1 cellular context compared by ENCODE assay signal in the genomic region with DNA sequence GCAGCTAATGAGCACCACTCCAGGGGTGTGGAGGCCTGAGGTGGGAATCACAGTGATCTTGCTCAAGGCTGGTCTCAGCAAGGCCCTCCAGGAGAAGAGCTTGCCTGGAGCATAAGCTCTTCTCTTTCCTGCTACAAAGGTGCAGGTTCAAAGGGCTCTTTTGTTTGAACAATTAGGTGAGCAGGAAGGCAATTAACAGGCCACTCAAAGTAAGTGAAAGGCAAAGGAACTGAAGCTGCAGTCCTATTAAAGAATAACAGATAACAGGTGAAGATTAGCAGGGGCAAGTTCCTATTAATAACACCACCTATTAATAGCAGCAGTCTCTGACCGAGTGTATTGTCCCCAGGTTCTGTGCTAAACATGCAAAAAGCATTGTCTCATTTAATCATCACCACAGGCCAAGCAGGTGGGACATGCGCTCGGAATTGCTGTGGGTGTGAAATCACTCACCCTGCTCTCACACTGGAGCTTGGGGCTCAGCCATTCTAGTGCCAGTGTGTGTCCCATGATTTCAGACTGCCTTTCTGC.
TF ChIP-seq lines count a peak whose summit lies in the region.

No MANE protein-coding gene starts in this region.

TF ChIP-seq in HepG2, 621 proteins besides CTCF, POLR2A, EP300 and RAD21 (continued from another document and continues in another):
- TF ChIP-seq FOXM1 (CRISPR knock-in tag; IDR thresholded peaks at IDR 0.05) (no peak), KLF13 (CRISPR knock-in tag; IDR thresholded peaks at IDR 0.05) (no peak), SRY (CRISPR knock-in tag; IDR thresholded peaks at IDR 0.05) (no peak), GATAD2A (CRISPR knock-in tag; IDR thresholded peaks at IDR 0.05) (no peak; the same call in 1 of the 2 replicates), RFX3 (CRISPR knock-in tag; IDR thresholded peaks at IDR 0.05) (no peak), FOXK2 (IDR thresholded peaks at IDR 0.05) (no peak), ZNF777 (CRISPR knock-in tag; IDR thresholded peaks at IDR 0.05) (no peak), ZNF331 (CRISPR knock-in tag; IDR thresholded peaks at IDR 0.05) (no peak; the same call in 1 of the 2 replicates), CHD2 (IDR thresholded peaks at IDR 0.05; ENCODE audit: low read depth, low read length) (no peak), RBM39 (IDR thresholded peaks at IDR 0.05; ENCODE audit: low read depth, low read length, poor library complexity, severe bottlenecking) (no peak), TGIF2 (CRISPR knock-in tag; IDR thresholded peaks at IDR 0.05) (no peak), FLYWCH1 (CRISPR knock-in tag; IDR thresholded peaks at IDR 0.05) (no peak), ZNF672 (CRISPR knock-in tag; IDR thresholded peaks at IDR 0.05) (no peak), ZSCAN25 (CRISPR knock-in tag; IDR thresholded peaks at IDR 0.05) (no peak), SKI (IDR thresholded peaks at IDR 0.05; ENCODE audit: partially characterized antibody) (no peak), ZBTB1 (CRISPR knock-in tag; IDR thresholded peaks at IDR 0.05; ENCODE audit: borderline replicate concordance) (no peak), SP1 (IDR thresholded peaks at IDR 0.05) (no peak), SP1 (CRISPR knock-in tag; IDR thresholded peaks at IDR 0.05) (no peak), ZNF24 (IDR thresholded peaks at IDR 0.05) (no peak), NFRKB (IDR thresholded peaks at IDR 0.05) (no peak), FOSL2 (CRISPR knock-in tag; IDR thresholded peaks at IDR 0.05) (no peak), MTF2 (CRISPR knock-in tag; IDR thresholded peaks at IDR 0.05; ENCODE audit: borderline replicate concordance) (no peak), ETV6 (CRISPR knock-in tag; conservative IDR thresholded peaks at IDR 0.05) (no peak), DNMT3B (CRISPR knock-in tag; conservative IDR thresholded peaks at IDR 0.05) (no peak), ZNF607 (CRISPR knock-in tag; IDR thresholded peaks at IDR 0.05; ENCODE audit: borderline replicate concordance) (peak; percentile 57; the same call in 1 of the 2 replicates), NBN (conservative IDR thresholded peaks at IDR 0.05) (no peak), SATB2 (CRISPR knock-in tag; IDR thresholded peaks at IDR 0.05) (peak; percentile 98), NKX3-1 (CRISPR knock-in tag; IDR thresholded peaks at IDR 0.05) (no peak)
- TF ChIP-seq, protein P1, sequence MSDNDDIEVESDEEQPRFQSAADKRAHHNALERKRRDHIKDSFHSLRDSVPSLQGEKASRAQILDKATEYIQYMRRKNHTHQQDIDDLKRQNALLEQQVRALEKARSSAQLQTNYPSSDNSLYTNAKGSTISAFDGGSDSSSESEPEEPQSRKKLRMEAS (IDR thresholded peaks at IDR 0.05) = peak; percentile 32; the same call in 1 of the 2 replicates
- TF ChIP-seq, protein P2, sequence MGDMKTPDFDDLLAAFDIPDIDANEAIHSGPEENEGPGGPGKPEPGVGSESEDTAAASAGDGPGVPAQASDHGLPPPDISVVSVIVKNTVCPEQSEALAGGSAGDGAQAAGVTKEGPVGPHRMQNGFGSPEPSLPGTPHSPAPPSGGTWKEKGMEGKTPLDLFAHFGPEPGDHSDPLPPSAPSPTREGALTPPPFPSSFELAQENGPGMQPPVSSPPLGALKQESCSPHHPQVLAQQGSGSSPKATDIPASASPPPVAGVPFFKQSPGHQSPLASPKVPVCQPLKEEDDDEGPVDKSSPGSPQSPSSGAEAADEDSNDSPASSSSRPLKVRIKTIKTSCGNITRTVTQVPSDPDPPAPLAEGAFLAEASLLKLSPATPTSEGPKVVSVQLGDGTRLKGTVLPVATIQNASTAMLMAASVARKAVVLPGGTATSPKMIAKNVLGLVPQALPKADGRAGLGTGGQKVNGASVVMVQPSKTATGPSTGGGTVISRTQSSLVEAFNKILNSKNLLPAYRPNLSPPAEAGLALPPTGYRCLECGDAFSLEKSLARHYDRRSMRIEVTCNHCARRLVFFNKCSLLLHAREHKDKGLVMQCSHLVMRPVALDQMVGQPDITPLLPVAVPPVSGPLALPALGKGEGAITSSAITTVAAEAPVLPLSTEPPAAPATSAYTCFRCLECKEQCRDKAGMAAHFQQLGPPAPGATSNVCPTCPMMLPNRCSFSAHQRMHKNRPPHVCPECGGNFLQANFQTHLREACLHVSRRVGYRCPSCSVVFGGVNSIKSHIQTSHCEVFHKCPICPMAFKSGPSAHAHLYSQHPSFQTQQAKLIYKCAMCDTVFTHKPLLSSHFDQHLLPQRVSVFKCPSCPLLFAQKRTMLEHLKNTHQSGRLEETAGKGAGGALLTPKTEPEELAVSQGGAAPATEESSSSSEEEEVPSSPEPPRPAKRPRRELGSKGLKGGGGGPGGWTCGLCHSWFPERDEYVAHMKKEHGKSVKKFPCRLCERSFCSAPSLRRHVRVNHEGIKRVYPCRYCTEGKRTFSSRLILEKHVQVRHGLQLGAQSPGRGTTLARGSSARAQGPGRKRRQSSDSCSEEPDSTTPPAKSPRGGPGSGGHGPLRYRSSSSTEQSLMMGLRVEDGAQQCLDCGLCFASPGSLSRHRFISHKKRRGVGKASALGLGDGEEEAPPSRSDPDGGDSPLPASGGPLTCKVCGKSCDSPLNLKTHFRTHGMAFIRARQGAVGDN (CRISPR knock-in tag; IDR thresholded peaks at IDR 0.05) = 0 out of 2 replicates have a peak, but pooled peaks have one; percentile 2
- TF ChIP-seq, protein P3, sequence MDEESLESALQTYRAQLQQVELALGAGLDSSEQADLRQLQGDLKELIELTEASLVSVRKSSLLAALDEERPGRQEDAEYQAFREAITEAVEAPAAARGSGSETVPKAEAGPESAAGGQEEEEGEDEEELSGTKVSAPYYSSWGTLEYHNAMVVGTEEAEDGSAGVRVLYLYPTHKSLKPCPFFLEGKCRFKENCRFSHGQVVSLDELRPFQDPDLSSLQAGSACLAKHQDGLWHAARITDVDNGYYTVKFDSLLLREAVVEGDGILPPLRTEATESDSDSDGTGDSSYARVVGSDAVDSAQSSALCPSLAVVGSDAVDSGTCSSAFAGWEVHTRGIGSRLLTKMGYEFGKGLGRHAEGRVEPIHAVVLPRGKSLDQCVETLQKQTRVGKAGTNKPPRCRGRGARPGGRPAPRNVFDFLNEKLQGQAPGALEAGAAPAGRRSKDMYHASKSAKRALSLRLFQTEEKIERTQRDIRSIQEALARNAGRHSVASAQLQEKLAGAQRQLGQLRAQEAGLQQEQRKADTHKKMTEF (CRISPR knock-in tag; IDR thresholded peaks at IDR 0.05) = 0 out of 2 replicates have a peak, but pooled peaks have one; percentile 19
- TF ChIP-seq, protein P4, sequence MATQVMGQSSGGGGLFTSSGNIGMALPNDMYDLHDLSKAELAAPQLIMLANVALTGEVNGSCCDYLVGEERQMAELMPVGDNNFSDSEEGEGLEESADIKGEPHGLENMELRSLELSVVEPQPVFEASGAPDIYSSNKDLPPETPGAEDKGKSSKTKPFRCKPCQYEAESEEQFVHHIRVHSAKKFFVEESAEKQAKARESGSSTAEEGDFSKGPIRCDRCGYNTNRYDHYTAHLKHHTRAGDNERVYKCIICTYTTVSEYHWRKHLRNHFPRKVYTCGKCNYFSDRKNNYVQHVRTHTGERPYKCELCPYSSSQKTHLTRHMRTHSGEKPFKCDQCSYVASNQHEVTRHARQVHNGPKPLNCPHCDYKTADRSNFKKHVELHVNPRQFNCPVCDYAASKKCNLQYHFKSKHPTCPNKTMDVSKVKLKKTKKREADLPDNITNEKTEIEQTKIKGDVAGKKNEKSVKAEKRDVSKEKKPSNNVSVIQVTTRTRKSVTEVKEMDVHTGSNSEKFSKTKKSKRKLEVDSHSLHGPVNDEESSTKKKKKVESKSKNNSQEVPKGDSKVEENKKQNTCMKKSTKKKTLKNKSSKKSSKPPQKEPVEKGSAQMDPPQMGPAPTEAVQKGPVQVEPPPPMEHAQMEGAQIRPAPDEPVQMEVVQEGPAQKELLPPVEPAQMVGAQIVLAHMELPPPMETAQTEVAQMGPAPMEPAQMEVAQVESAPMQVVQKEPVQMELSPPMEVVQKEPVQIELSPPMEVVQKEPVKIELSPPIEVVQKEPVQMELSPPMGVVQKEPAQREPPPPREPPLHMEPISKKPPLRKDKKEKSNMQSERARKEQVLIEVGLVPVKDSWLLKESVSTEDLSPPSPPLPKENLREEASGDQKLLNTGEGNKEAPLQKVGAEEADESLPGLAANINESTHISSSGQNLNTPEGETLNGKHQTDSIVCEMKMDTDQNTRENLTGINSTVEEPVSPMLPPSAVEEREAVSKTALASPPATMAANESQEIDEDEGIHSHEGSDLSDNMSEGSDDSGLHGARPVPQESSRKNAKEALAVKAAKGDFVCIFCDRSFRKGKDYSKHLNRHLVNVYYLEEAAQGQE (IDR thresholded peaks at IDR 0.05; ENCODE audit: borderline replicate concordance in 1 of 2, low read depth in 1 of 2, low read length in 2 of 2) = no peak
- TF ChIP-seq, protein P5, sequence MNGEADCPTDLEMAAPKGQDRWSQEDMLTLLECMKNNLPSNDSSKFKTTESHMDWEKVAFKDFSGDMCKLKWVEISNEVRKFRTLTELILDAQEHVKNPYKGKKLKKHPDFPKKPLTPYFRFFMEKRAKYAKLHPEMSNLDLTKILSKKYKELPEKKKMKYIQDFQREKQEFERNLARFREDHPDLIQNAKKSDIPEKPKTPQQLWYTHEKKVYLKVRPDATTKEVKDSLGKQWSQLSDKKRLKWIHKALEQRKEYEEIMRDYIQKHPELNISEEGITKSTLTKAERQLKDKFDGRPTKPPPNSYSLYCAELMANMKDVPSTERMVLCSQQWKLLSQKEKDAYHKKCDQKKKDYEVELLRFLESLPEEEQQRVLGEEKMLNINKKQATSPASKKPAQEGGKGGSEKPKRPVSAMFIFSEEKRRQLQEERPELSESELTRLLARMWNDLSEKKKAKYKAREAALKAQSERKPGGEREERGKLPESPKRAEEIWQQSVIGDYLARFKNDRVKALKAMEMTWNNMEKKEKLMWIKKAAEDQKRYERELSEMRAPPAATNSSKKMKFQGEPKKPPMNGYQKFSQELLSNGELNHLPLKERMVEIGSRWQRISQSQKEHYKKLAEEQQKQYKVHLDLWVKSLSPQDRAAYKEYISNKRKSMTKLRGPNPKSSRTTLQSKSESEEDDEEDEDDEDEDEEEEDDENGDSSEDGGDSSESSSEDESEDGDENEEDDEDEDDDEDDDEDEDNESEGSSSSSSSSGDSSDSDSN (CRISPR knock-in tag; IDR thresholded peaks at IDR 0.05) = no peak
- TF ChIP-seq, protein P6, sequence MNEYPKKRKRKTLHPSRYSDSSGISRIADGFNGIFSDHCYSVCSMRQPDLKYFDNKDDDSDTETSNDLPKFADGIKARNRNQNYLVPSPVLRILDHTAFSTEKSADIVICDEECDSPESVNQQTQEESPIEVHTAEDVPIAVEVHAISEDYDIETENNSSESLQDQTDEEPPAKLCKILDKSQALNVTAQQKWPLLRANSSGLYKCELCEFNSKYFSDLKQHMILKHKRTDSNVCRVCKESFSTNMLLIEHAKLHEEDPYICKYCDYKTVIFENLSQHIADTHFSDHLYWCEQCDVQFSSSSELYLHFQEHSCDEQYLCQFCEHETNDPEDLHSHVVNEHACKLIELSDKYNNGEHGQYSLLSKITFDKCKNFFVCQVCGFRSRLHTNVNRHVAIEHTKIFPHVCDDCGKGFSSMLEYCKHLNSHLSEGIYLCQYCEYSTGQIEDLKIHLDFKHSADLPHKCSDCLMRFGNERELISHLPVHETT (CRISPR knock-in tag; conservative IDR thresholded peaks at IDR 0.05) = no peak
- TF ChIP-seq, protein P7, sequence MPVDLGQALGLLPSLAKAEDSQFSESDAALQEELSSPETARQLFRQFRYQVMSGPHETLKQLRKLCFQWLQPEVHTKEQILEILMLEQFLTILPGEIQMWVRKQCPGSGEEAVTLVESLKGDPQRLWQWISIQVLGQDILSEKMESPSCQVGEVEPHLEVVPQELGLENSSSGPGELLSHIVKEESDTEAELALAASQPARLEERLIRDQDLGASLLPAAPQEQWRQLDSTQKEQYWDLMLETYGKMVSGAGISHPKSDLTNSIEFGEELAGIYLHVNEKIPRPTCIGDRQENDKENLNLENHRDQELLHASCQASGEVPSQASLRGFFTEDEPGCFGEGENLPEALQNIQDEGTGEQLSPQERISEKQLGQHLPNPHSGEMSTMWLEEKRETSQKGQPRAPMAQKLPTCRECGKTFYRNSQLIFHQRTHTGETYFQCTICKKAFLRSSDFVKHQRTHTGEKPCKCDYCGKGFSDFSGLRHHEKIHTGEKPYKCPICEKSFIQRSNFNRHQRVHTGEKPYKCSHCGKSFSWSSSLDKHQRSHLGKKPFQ (CRISPR knock-in tag; IDR thresholded peaks at IDR 0.05; ENCODE audit: insufficient replicate concordance) = peak; percentile 61
- TF ChIP-seq, protein P8, sequence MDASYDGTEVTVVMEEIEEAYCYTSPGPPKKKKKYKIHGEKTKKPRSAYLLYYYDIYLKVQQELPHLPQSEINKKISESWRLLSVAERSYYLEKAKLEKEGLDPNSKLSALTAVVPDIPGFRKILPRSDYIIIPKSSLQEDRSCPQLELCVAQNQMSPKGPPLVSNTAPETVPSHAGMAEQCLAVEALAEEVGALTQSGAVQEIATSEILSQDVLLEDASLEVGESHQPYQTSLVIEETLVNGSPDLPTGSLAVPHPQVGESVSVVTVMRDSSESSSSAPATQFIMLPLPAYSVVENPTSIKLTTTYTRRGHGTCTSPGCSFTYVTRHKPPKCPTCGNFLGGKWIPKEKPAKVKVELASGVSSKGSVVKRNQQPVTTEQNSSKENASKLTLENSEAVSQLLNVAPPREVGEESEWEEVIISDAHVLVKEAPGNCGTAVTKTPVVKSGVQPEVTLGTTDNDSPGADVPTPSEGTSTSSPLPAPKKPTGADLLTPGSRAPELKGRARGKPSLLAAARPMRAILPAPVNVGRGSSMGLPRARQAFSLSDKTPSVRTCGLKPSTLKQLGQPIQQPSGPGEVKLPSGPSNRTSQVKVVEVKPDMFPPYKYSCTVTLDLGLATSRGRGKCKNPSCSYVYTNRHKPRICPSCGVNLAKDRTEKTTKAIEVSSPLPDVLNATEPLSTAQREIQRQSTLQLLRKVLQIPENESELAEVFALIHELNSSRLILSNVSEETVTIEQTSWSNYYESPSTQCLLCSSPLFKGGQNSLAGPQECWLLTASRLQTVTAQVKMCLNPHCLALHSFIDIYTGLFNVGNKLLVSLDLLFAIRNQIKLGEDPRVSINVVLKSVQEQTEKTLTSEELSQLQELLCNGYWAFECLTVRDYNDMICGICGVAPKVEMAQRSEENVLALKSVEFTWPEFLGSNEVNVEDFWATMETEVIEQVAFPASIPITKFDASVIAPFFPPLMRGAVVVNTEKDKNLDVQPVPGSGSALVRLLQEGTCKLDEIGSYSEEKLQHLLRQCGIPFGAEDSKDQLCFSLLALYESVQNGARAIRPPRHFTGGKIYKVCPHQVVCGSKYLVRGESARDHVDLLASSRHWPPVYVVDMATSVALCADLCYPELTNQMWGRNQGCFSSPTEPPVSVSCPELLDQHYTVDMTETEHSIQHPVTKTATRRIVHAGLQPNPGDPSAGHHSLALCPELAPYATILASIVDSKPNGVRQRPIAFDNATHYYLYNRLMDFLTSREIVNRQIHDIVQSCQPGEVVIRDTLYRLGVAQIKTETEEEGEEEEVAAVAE (CRISPR knock-in tag; IDR thresholded peaks at IDR 0.05; ENCODE audit: borderline replicate concordance) = no peak
- TF ChIP-seq, protein P9, sequence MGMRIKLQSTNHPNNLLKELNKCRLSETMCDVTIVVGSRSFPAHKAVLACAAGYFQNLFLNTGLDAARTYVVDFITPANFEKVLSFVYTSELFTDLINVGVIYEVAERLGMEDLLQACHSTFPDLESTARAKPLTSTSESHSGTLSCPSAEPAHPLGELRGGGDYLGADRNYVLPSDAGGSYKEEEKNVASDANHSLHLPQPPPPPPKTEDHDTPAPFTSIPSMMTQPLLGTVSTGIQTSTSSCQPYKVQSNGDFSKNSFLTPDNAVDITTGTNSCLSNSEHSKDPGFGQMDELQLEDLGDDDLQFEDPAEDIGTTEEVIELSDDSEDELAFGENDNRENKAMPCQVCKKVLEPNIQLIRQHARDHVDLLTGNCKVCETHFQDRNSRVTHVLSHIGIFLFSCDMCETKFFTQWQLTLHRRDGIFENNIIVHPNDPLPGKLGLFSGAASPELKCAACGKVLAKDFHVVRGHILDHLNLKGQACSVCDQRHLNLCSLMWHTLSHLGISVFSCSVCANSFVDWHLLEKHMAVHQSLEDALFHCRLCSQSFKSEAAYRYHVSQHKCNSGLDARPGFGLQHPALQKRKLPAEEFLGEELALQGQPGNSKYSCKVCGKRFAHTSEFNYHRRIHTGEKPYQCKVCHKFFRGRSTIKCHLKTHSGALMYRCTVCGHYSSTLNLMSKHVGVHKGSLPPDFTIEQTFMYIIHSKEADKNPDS (CRISPR knock-in tag; IDR thresholded peaks at IDR 0.05) = no peak
